ENCODE assay signal across 37 cellular contexts in genomic region chr5:89695371-89695770, GRCh38.
"Had no signal": no experiment of that assay in that cellular context is flagged by ENCODE, and none has a peak within 500 bp of the region (broad histone marks: within the 10 kb centered on the region; RNA-seq: fewer than 3 reads in every experiment).

No MANE protein-coding gene starts in this region.

- H3K27me3 Mint-ChIP-seq: activated naive CD4-positive, alpha-beta T cell treated with anti-CD3 and anti-CD28 coated beads, Interleukin-2, amount 10 ng/mL, durations not matched to agents 7 days and 5 days; activated naive CD4-positive, alpha-beta T cell treated with anti-CD3 and anti-CD28 coated beads, Interleukin-2, amount 50 U/mL, for 24 hours; activated naive CD8-positive, alpha-beta T cell; activated naive CD8-positive, alpha-beta T cell treated with anti-CD3 and anti-CD28 coated beads for 36 hours; activated naive CD8-positive, alpha-beta T cell treated with anti-CD3 and anti-CD28 coated beads, Interleukin-2, amount 10 ng/mL, durations not matched to agents 7 days and 5 days; activated naive CD8-positive, alpha-beta T cell treated with anti-CD3 and anti-CD28 coated beads, Interleukin-2, amount 50 U/mL, for 24 hours; activated T-cell treated with anti-CD3 and anti-CD28 coated beads, Interleukin-2, amount 50 U/mL, for 24 hours; activated T-helper 17 cell treated with anti-CD3 and anti-CD28 coated beads, Interleukin-2, amount 50 U/mL, for 72 hours; central memory CD8-positive, alpha-beta T cell had no signal

- H3K36me3 ChIP-seq: adrenal gland, ascending aorta, brain microvascular endothelial cell, breast epithelium, cardiac muscle cell had no signal

- H3K4me3 ChIP-seq: adrenal gland, ascending aorta, body of pancreas, breast epithelium, cardiac muscle cell had no signal

- H3K36me3 Mint-ChIP-seq: activated naive CD4-positive, alpha-beta T cell treated with anti-CD3 and anti-CD28 coated beads, Interleukin-2, amount 10 ng/mL, durations not matched to agents 7 days and 5 days; activated naive CD4-positive, alpha-beta T cell treated with anti-CD3 and anti-CD28 coated beads, Interleukin-2, amount 50 U/mL, for 24 hours; activated naive CD4-positive, alpha-beta T cell treated with anti-CD3 and anti-CD28 coated beads, Interleukin-2, amount 50 U/mL, for 72 hours; activated naive CD8-positive, alpha-beta T cell; activated naive CD8-positive, alpha-beta T cell treated with anti-CD3 and anti-CD28 coated beads for 36 hours; activated naive CD8-positive, alpha-beta T cell treated with anti-CD3 and anti-CD28 coated beads, Interleukin-2, amount 10 ng/mL, durations not matched to agents 7 days and 5 days; brain had no signal

- H3K27ac Mint-ChIP-seq: activated naive CD4-positive, alpha-beta T cell treated with anti-CD3 and anti-CD28 coated beads for 36 hours; activated naive CD4-positive, alpha-beta T cell treated with anti-CD3 and anti-CD28 coated beads, Interleukin-2, amount 10 ng/mL, durations not matched to agents 7 days and 5 days; activated naive CD4-positive, alpha-beta T cell treated with anti-CD3 and anti-CD28 coated beads, Interleukin-2, amount 50 U/mL, for 24 hours; activated naive CD4-positive, alpha-beta T cell treated with anti-CD3 and anti-CD28 coated beads, Interleukin-2, amount 50 U/mL, for 72 hours; activated naive CD8-positive, alpha-beta T cell; activated naive CD8-positive, alpha-beta T cell treated with anti-CD3 and anti-CD28 coated beads for 36 hours; activated naive CD8-positive, alpha-beta T cell treated with anti-CD3 and anti-CD28 coated beads, Interleukin-2, amount 10 ng/mL, durations not matched to agents 7 days and 5 days; activated naive CD8-positive, alpha-beta T cell treated with anti-CD3 and anti-CD28 coated beads, Interleukin-2, amount 50 U/mL, for 24 hours; activated T-cell treated with anti-CD3 and anti-CD28 coated beads, Interleukin-2, amount 50 U/mL, for 24 hours; activated T-cell treated with anti-CD3 and anti-CD28 coated beads, Interleukin-2, amount 50 U/mL, for 72 hours; activated T-helper 1 cell treated with anti-CD3 and anti-CD28 coated beads, Interleukin-12 subunit alpha, Interleukin-12 subunit beta, Interleukin-2, Interleukin-4 antibody, amounts not matched to agents 30 ng/mL and 10 ng/mL and 1 ng/mL, durations not matched to agents 14 hours and 24 hours and 36 hours; activated T-helper 17 cell treated with anti-CD3 and anti-CD28 coated beads, Interleukin-2, amount 50 U/mL, for 72 hours; activated T-helper 2 cell treated with anti-CD3 and anti-CD28 coated beads, Interferon-gamma antibody, Interleukin-2, Interleukin-4, amounts not matched to agents 10 μg/mL and 5 μg/mL and 100 μg/mL, durations not matched to agents 14 hours and 24 hours and 36 hours; brain had no signal

- H3K9me3 Mint-ChIP-seq: activated naive CD4-positive, alpha-beta T cell treated with anti-CD3 and anti-CD28 coated beads for 36 hours; activated T-helper 1 cell treated with anti-CD3 and anti-CD28 coated beads, Interleukin-12 subunit alpha, Interleukin-12 subunit beta, Interleukin-2, Interleukin-4 antibody, amounts not matched to agents 30 ng/mL and 10 ng/mL and 1 ng/mL, durations not matched to agents 14 hours and 24 hours and 36 hours; activated T-helper 2 cell treated with anti-CD3 and anti-CD28 coated beads, Interferon-gamma antibody, Interleukin-2, Interleukin-4, amounts not matched to agents 10 μg/mL and 5 μg/mL and 100 μg/mL, durations not matched to agents 14 hours and 24 hours and 36 hours; brain had no signal

- ATAC-seq: activated naive CD4-positive, alpha-beta T cell treated with anti-CD3 and anti-CD28 coated beads, Interleukin-2, amount 50 U/mL, for 72 hours; activated naive CD8-positive, alpha-beta T cell treated with anti-CD3 and anti-CD28 coated beads, Interleukin-2, amount 50 U/mL, for 24 hours; activated T-cell treated with anti-CD3 and anti-CD28 coated beads, Interleukin-2, amount 50 U/mL, for 4 hours; activated T-cell treated with anti-CD3 and anti-CD28 coated beads, Interleukin-2, amount 50 U/mL, for 72 hours; activated T-helper 17 cell treated with anti-CD3 and anti-CD28 coated beads, Interleukin-2, amount 50 U/mL, for 72 hours; body of pancreas had no signal

- DNase-seq: activated effector memory CD4-positive, alpha-beta T cell treated with anti-CD3 and anti-CD28 coated beads, Interleukin-2, amount 50 U/mL, for 16 hours; activated effector memory CD4-positive, alpha-beta T cell treated with Interleukin-2 at 50 U/mL for 16 hours; activated gamma-delta T cell; activated gamma-delta T cell treated with Interleukin-2 at 50 U/mL for 16 hours; activated naive CD4-positive, alpha-beta T cell; activated naive CD4-positive, alpha-beta T cell treated with anti-CD3 and anti-CD28 coated beads for 36 hours; activated naive CD4-positive, alpha-beta T cell treated with anti-CD3 and anti-CD28 coated beads, Interleukin-2, amount 10 ng/mL, durations not matched to agents 7 days and 5 days; activated naive CD4-positive, alpha-beta T cell treated with anti-CD3 and anti-CD28 coated beads, Interleukin-2, amount 50 U/mL, for 16 hours; activated naive CD4-positive, alpha-beta T cell treated with Interleukin-2 at 50 U/mL for 16 hours; activated naive CD8-positive, alpha-beta T cell treated with anti-CD3 and anti-CD28 coated beads for 36 hours; activated naive CD8-positive, alpha-beta T cell treated with anti-CD3 and anti-CD28 coated beads, Interleukin-2, amount 10 ng/mL, durations not matched to agents 7 days and 5 days; activated naive CD8-positive, alpha-beta T cell treated with anti-CD3 and anti-CD28 coated beads, Interleukin-2, amount 50 U/mL, for 24 hours; activated T-cell treated with anti-CD3 and anti-CD28 coated beads, Interleukin-2, amount 50 U/mL, for 24 hours; activated T-cell treated with anti-CD3 and anti-CD28 coated beads, Interleukin-2, amount 50 U/mL, for 4 hours; activated T-cell treated with anti-CD3 and anti-CD28 coated beads, Interleukin-2, amount 50 U/mL, for 48 hours; activated T-cell treated with anti-CD3 and anti-CD28 coated beads, Interleukin-2, amount 50 U/mL, for 72 hours; adrenal gland; amniotic stem cell; amygdala; anterior cingulate cortex; aorta; body of pancreas; brain microvascular endothelial cell; caudate nucleus; central memory CD4-positive, alpha-beta T cell; cerebellar nuclear complex had no signal

- H3K27me3 ChIP-seq: adrenal gland, ascending aorta, body of pancreas, brain microvascular endothelial cell, breast epithelium, cardiac muscle cell had no signal

- H3K4me1 Mint-ChIP-seq: activated naive CD4-positive, alpha-beta T cell treated with anti-CD3 and anti-CD28 coated beads, Interleukin-2, amount 10 ng/mL, durations not matched to agents 7 days and 5 days; activated naive CD4-positive, alpha-beta T cell treated with anti-CD3 and anti-CD28 coated beads, Interleukin-2, amount 50 U/mL, for 24 hours; activated naive CD8-positive, alpha-beta T cell treated with anti-CD3 and anti-CD28 coated beads for 36 hours; activated naive CD8-positive, alpha-beta T cell treated with anti-CD3 and anti-CD28 coated beads, Interleukin-2, amount 10 ng/mL, durations not matched to agents 7 days and 5 days; activated naive CD8-positive, alpha-beta T cell treated with anti-CD3 and anti-CD28 coated beads, Interleukin-2, amount 50 U/mL, for 24 hours; activated T-helper 17 cell treated with anti-CD3 and anti-CD28 coated beads, Interleukin-2, amount 50 U/mL, for 72 hours; central memory CD8-positive, alpha-beta T cell had no signal

- H3K4me3 Mint-ChIP-seq: activated naive CD4-positive, alpha-beta T cell treated with anti-CD3 and anti-CD28 coated beads for 36 hours; activated naive CD4-positive, alpha-beta T cell treated with anti-CD3 and anti-CD28 coated beads, Interleukin-2, amount 10 ng/mL, durations not matched to agents 7 days and 5 days; activated naive CD4-positive, alpha-beta T cell treated with anti-CD3 and anti-CD28 coated beads, Interleukin-2, amount 50 U/mL, for 24 hours; activated naive CD8-positive, alpha-beta T cell; activated naive CD8-positive, alpha-beta T cell treated with anti-CD3 and anti-CD28 coated beads for 36 hours; activated naive CD8-positive, alpha-beta T cell treated with anti-CD3 and anti-CD28 coated beads, Interleukin-2, amount 10 ng/mL, durations not matched to agents 7 days and 5 days; activated naive CD8-positive, alpha-beta T cell treated with anti-CD3 and anti-CD28 coated beads, Interleukin-2, amount 50 U/mL, for 24 hours; activated T-cell treated with anti-CD3 and anti-CD28 coated beads, Interleukin-2, amount 50 U/mL, for 24 hours; activated T-cell treated with anti-CD3 and anti-CD28 coated beads, Interleukin-2, amount 50 U/mL, for 4 hours; activated T-cell treated with anti-CD3 and anti-CD28 coated beads, Interleukin-2, amount 50 U/mL, for 72 hours; activated T-helper 1 cell treated with anti-CD3 and anti-CD28 coated beads, Interleukin-12 subunit alpha, Interleukin-12 subunit beta, Interleukin-2, Interleukin-4 antibody, amounts not matched to agents 30 ng/mL and 10 ng/mL and 1 ng/mL, durations not matched to agents 14 hours and 24 hours and 36 hours; activated T-helper 17 cell treated with anti-CD3 and anti-CD28 coated beads, Interleukin-2, amount 50 U/mL, for 72 hours; brain; central memory CD8-positive, alpha-beta T cell had no signal

- H3K4me1 ChIP-seq: adrenal gland, ascending aorta, body of pancreas, breast epithelium had no signal

- H3K27ac ChIP-seq: adrenal gland, ascending aorta, body of pancreas, brain microvascular endothelial cell, breast epithelium, cardiac muscle cell had no signal

- H3K9me3 ChIP-seq: adrenal gland, ascending aorta, body of pancreas, breast epithelium had no signal
